ENCODE assay signal across 8 cellular contexts in genomic region chrX:148380614-148381561, GRCh38.
A peak's percentile ranks its signal among the peaks of the same experiment; 100 is the strongest.
DNase-seq lines count a peak whose midpoint lies in the region; ATAC-seq and TF ChIP-seq lines count a peak whose summit lies in the region.

No MANE protein-coding gene starts in this region.

- H3K9me3 Mint-ChIP-seq in nephron progenitor cell, result peaks cover 39% of the 10 kb centered on the region

- peaks cover 20% of the 10 kb centered on the region for H3K9me3 ChIP-seq in KOPT-K1 (ENCODE audit: insufficient read depth, low read length, poor library complexity, severe bottlenecking)
- H3K9me3 ChIP-seq in upper lobe of left lung, result no peaks in the 10 kb centered on the region
- no peaks in the 10 kb centered on the region for H3K9me3 ChIP-seq in right atrium auricular region

- WGBS in upper lobe of left lung, 2 donors, result 38 to 41% methylated on average over 9 of the region's 9 CpGs

- H3K36me3 ChIP-seq in KOPT-K1 (ENCODE audit: insufficient read depth, low read length), result no peaks in the 10 kb centered on the region
- H3K36me3 ChIP-seq in upper lobe of left lung, result no peaks in the 10 kb centered on the region
- H3K36me3 ChIP-seq in right atrium auricular region, result no peaks in the 10 kb centered on the region

- H3K4me1 ChIP-seq in upper lobe of left lung (peaks cover 0 to 5% (median 0%) of the 10 kb centered on the region in 4 donors), right atrium auricular region (no peaks in the 10 kb centered on the region)

- no peaks in the 10 kb centered on the region for H3K27me3 ChIP-seq in upper lobe of left lung
- no peaks in the 10 kb centered on the region for H3K27me3 ChIP-seq in right atrium auricular region

- H3K27me3 Mint-ChIP-seq in nephron progenitor cell (ENCODE audit: low read depth, poor library complexity), result no peaks in the 10 kb centered on the region

- H3K4me3 Mint-ChIP-seq in nephron progenitor cell, result no peak overlapping the region

- TF ChIP-seq POLR2A in upper lobe of left lung (IDR thresholded peaks at IDR 0.05), result no peak

- peak; percentile 1 for DNase-seq in Daoy (ENCODE audit: low read depth)
- DNase-seq in activated CD8-positive, alpha-beta memory T cell treated with anti-CD3 and anti-CD28 coated beads, Interleukin-2, amount 50 U/mL, for 4 hours, result peak; percentile 26
- DNase-seq in nephron progenitor cell, result no peak
- no peak for DNase-seq in upper lobe of left lung
- no peak for DNase-seq in COLO829 (ENCODE audit: low spot score)
- DNase-seq in right atrium auricular region (ENCODE audit: low spot score), result no peak

- H3K27ac Mint-ChIP-seq in nephron progenitor cell, result peak overlapping the region; percentile 21

- H3K4me3 ChIP-seq in upper lobe of left lung (peak overlapping the region in 2 of 4 donors; percentile 6 to 17), right atrium auricular region (no peak overlapping the region)

- peak overlapping the region; percentile 97 for H3K27ac ChIP-seq in KOPT-K1 (ENCODE audit: low read depth, low read length, poor library complexity, severe bottlenecking)
- H3K27ac ChIP-seq in upper lobe of left lung, result peak overlapping the region in 2 of 4 donors; percentile 3 to 45
- no peak overlapping the region for H3K27ac ChIP-seq in right atrium auricular region

- H3K4me1 Mint-ChIP-seq in nephron progenitor cell, result peaks cover 16% of the 10 kb centered on the region

- peak; percentile 92 for ATAC-seq in GM21529 (IDR thresholded peaks at IDR 0.05; ENCODE audit: unreplicated experiment)
- no peak for ATAC-seq in upper lobe of left lung (ENCODE audit: low FRiP score in 2 of 2)

- TF ChIP-seq CTCF in nephron progenitor cell (IDR thresholded peaks at IDR 0.05) (no peak), upper lobe of left lung (IDR thresholded peaks at IDR 0.05) (no peak), right atrium auricular region (IDR thresholded peaks at IDR 0.05) (no peak)

- TF ChIP-seq EP300 in upper lobe of left lung (IDR thresholded peaks at IDR 0.05), result no peak

- H3K36me3 Mint-ChIP-seq in nephron progenitor cell (ENCODE audit: low read depth), result peaks cover 4% of the 10 kb centered on the region

Comparison
In these comparisons a context has a peak if more than half of its experiments do, and no peak if none do; other contexts are left out.
1. DNase-seq: peak in Daoy (single experiment) and activated CD8-positive, alpha-beta memory T cell treated with anti-CD3 and anti-CD28 coated beads, Interleukin-2, amount 50 U/mL, for 4 hours (single experiment); none in nephron progenitor cell (single experiment), upper lobe of left lung (0 of 2), COLO829 (single experiment) and right atrium auricular region (single experiment).